26 cellular contexts compared by ENCODE assay signal in genomic region chr6:159306134-159306537, GRCh38.
"Had no signal": no experiment of that assay in that cellular context is flagged by ENCODE, and none has a peak within 500 bp of the region (broad histone marks: within the 10 kb centered on the region; RNA-seq: fewer than 3 reads in every experiment).

No MANE protein-coding gene starts in this region.

- H3K36me3 ChIP-seq: colonic mucosa, esophagus squamous epithelium, heart right ventricle, left lung, neutrophil, ovary, prostate gland, thyroid gland had no signal

- H3K9me3 ChIP-seq: colonic mucosa, esophagus squamous epithelium, left lung, neutrophil, ovary, prostate gland, thyroid gland had no signal

- H3K4me3 ChIP-seq: colonic mucosa, dorsolateral prefrontal cortex, esophagus squamous epithelium, heart right ventricle, left lung, ovary, prostate gland, thyroid gland had no signal

- DNase-seq: activated B cell treated with CpG ODN at 0.5 μM for 24 hours; activated CD4-positive, alpha-beta T cell treated with anti-CD3 and anti-CD28 coated beads for 36 hours; activated CD4-positive, alpha-beta T cell treated with anti-CD3 and anti-CD28 coated beads, Interleukin-2, amount 50 U/mL, for 4 hours; activated CD8-positive, alpha-beta memory T cell treated with anti-CD3 and anti-CD28 coated beads for 24 hours; activated CD8-positive, alpha-beta memory T cell treated with anti-CD3 and anti-CD28 coated beads, Interleukin-2, amount 50 U/mL, for 4 hours; activated naive CD4-positive, alpha-beta T cell treated with Interleukin-2 at 50 U/mL for 16 hours; activated naive CD8-positive, alpha-beta T cell treated with anti-CD3 and anti-CD28 coated beads for 36 hours; activated T-cell treated with anti-CD3 and anti-CD28 coated beads, Interleukin-2, amount 50 U/mL, for 48 hours; colonic mucosa; dorsolateral prefrontal cortex; effector memory CD8-positive, alpha-beta T cell; esophagus squamous epithelium; heart right ventricle; left lung; ovary; stimulated activated CD4-positive, alpha-beta T cell treated with anti-CD3 and anti-CD28 coated beads, Interleukin-12 subunit alpha, Interleukin-12 subunit beta, amount 100 ng/mL, for 4 hours; stimulated activated CD4-positive, alpha-beta T cell treated with anti-CD3 and anti-CD28 coated beads, Interleukin-4, amount 100 ng/mL, for 4 hours; stimulated activated naive CD8-positive, alpha-beta T cell treated with anti-CD3 and anti-CD28 coated beads, Interleukin-15, Interleukin-2, amounts not matched to agents 100 U/mL and 50 U/mL, for 24 hours; substantia nigra; T1000; thyroid gland had no signal

- H3K4me1 ChIP-seq: colonic mucosa, esophagus squamous epithelium, heart right ventricle, left lung, prostate gland had no signal

- H3K27ac ChIP-seq: colonic mucosa, dorsolateral prefrontal cortex, esophagus squamous epithelium, heart right ventricle, left lung, neutrophil, ovary, prostate gland, thyroid gland had no signal

- H3K27me3 ChIP-seq: colonic mucosa, esophagus squamous epithelium, left lung, neutrophil, ovary, thyroid gland had no signal

- FAIRE-seq: astrocyte, keratinocyte had no signal

- ATAC-seq: activated CD4-positive, alpha-beta T cell treated with anti-CD3 and anti-CD28 coated beads for 36 hours; effector memory CD8-positive, alpha-beta T cell; left lung; natural killer cell treated with Interleukin-12 subunit alpha and Interleukin-12 subunit beta and Interleukin-15 and Interleukin-18, amount 100 ng/mL, for 72 hours; stimulated activated naive CD8-positive, alpha-beta T cell treated with anti-CD3 and anti-CD28 coated beads, Interleukin-15, Interleukin-2, amounts not matched to agents 100 U/mL and 50 U/mL, for 24 hours had no signal
